ENCODE assay signal across 8 cellular contexts in the genomic region with DNA sequence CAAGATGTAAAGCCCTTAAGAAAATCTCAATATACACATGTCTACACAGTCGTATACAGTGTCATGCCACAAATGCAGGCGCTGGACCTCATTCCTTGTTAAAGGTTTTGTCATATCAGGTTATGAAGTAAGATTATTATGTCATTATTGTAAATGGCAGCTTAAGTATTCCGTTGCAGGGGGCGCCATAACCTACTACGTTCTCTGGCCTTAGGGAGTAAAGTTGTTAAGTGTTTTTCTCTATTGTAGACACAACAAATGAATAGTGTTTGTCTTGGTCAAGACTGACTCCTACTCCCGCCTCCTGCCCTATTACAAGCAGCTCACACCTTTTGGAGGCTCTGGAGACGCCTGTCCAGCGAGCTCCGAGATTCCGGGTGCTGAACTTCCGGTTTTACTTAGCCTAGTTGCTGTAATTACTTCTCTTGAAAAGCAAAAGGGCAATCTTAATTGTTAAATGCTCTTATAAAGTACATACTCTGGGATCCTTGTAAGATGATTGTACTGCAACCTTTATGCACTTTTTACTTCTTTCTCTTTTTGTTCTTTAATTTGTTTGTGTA. TPM values are rescaled to one million over a fixed set of nuclear protein-coding genes. Genes with fewer than 3 reads are reported as not detected.
DNase-seq lines count a peak whose midpoint lies in the region; ATAC-seq lines count a peak whose summit lies in the region.

No MANE protein-coding gene starts in this region.

- no peaks in the 10 kb centered on the region for H3K9me3 ChIP-seq in duodenal mucosa (ENCODE audit: control insufficient read depth in 1 of 2, low read length in 2 of 2)

- peak overlapping the region; percentile 80 to 91 for H3K9ac ChIP-seq in duodenal mucosa (ENCODE audit: low read depth in 1 of 2, low read length in 2 of 2)

- H3K27me3 ChIP-seq in duodenal mucosa (ENCODE audit: control insufficient read depth in 1 of 2, insufficient read depth in 2 of 2, low read length in 2 of 2) = no peaks in the 10 kb centered on the region

- ATAC-seq in GM18508 (IDR thresholded peaks at IDR 0.05; ENCODE audit: insufficient read depth, unreplicated experiment) (peak; percentile 38), HG03045 (IDR thresholded peaks at IDR 0.05; ENCODE audit: unreplicated experiment) (peak; percentile 39)

- DNase-seq in AG08396 (ENCODE audit: low spot score) = peak; percentile 50
- peak; percentile 66 for DNase-seq in NCI-H226
- peak; percentile 51 for DNase-seq in activated CD4-positive, alpha-beta T cell treated with anti-CD3 and anti-CD28 coated beads for 48 hours
- DNase-seq in lung microvascular endothelial cell (ENCODE audit: low read depth in 2 of 2) = peak; percentile 69 to 72
- peak; percentile 8 to 26 for DNase-seq in stimulated activated CD8-positive, alpha-beta memory T cell treated with anti-CD3 and anti-CD28 coated beads, Interleukin-15, amount 100 ng/mL, for 4 hours (ENCODE audit: low read depth in 2 of 2)

- peaks cover 20 to 33% of the 10 kb centered on the region in 2 donors for H3K36me3 ChIP-seq in duodenal mucosa (ENCODE audit: control insufficient read depth in 1 of 2, insufficient read depth in 2 of 2, low read length in 2 of 2)

- peak overlapping the region; percentile 90 for H3K27ac ChIP-seq in duodenal mucosa (ENCODE audit: low read depth, low read length)

- H3K4me3 ChIP-seq in duodenal mucosa (ENCODE audit: low read depth in 1 of 2, low read length in 2 of 2) = peak overlapping the region; percentile 84 to 86

- peaks cover 4 to 9% of the 10 kb centered on the region in 2 donors for H3K4me1 ChIP-seq in duodenal mucosa (ENCODE audit: control insufficient read depth in 1 of 2, insufficient read depth in 2 of 2, low read length in 2 of 2)

RNA-seq across cellular contexts. Expression of gene GATAD1, which starts 1.0 kb away (rescaled TPM):
- total RNA-seq in lung microvascular endothelial cell = 10.5 and 12.9 TPM in 2 replicates

RNA-seq across cellular contexts. Expression of gene ERVW-1, which starts 29.5 kb away (rescaled TPM):
- not detected in 2 replicates for total RNA-seq in lung microvascular endothelial cell

Comparison
In these comparisons a context has a peak if more than half of its experiments do, and no peak if none do; other contexts are left out.
1. Peak in every context shown above with its lines: DNase-seq, ATAC-seq, H3K4me3 ChIP-seq and H3K27ac ChIP-seq.
2. DNase-seq: peak in every context shown above with its lines; median percentile 70 in lung microvascular endothelial cell; 66 in NCI-H226; 51 in activated CD4-positive, alpha-beta T cell treated with anti-CD3 and anti-CD28 coated beads for 48 hours; 50 in AG08396; 17 in stimulated activated CD8-positive, alpha-beta memory T cell treated with anti-CD3 and anti-CD28 coated beads, Interleukin-15, amount 100 ng/mL, for 4 hours.